Comparison of ENCODE assay signal across 16 cellular contexts in genomic region chr2:128689971-128690370, GRCh38.
"Had no signal": no experiment of that assay in that cellular context is flagged by ENCODE, and none has a peak within 500 bp of the region (broad histone marks: within the 10 kb centered on the region; RNA-seq: fewer than 3 reads in every experiment).

No MANE protein-coding gene starts in this region.

- DNase-seq: activated B cell treated with CpG ODN at 0.5 μM for 24 hours; activated CD4-positive, alpha-beta T cell treated with anti-CD3 and anti-CD28 coated beads, Interleukin-2, amount 10 ng/mL, durations not matched to agents 7 days and 5 days; activated effector memory CD4-positive, alpha-beta T cell treated with anti-CD3 and anti-CD28 coated beads, Interleukin-2, amount 50 U/mL, for 16 hours; activated naive CD8-positive, alpha-beta T cell treated with anti-CD3 and anti-CD28 coated beads for 36 hours; activated T-cell treated with anti-CD3 and anti-CD28 coated beads, Interleukin-2, amount 50 U/mL, for 24 hours; aorta; immature natural killer cell; left cardiac atrium; mucosa of descending colon; natural killer cell; psoas muscle; stimulated activated CD4-positive, alpha-beta T cell treated with anti-CD3 and anti-CD28 coated beads, Interleukin-12 subunit alpha, Interleukin-12 subunit beta, amount 100 ng/mL, for 4 hours; stimulated activated CD8-positive, alpha-beta memory T cell treated with anti-CD3 and anti-CD28 coated beads, Interleukin-4, amount 100 ng/mL, for 48 hours had no signal

- ATAC-seq: esophagus mucosa, left cardiac atrium, mucosa of descending colon, psoas muscle had no signal

- H3K36me3 ChIP-seq: tibial artery, vagina had no signal

- H3K9me3 ChIP-seq: mucosa of descending colon, psoas muscle, tibial artery, vagina had no signal

- H3K4me1 ChIP-seq: psoas muscle, vagina had no signal

- H3K4me3 Mint-ChIP-seq: activated B cell treated with CpG ODN at 0.5 μM for 24 hours; activated CD4-positive, alpha-beta T cell treated with anti-CD3 and anti-CD28 coated beads, Interleukin-2, amount 10 ng/mL, durations not matched to agents 7 days and 5 days; activated naive CD8-positive, alpha-beta T cell treated with anti-CD3 and anti-CD28 coated beads for 36 hours; activated T-cell treated with anti-CD3 and anti-CD28 coated beads, Interleukin-2, amount 50 U/mL, for 24 hours; immature natural killer cell; natural killer cell had no signal

- H3K27ac Mint-ChIP-seq: activated B cell treated with CpG ODN at 0.5 μM for 24 hours; activated CD4-positive, alpha-beta T cell treated with anti-CD3 and anti-CD28 coated beads, Interleukin-2, amount 10 ng/mL, durations not matched to agents 7 days and 5 days; activated naive CD8-positive, alpha-beta T cell treated with anti-CD3 and anti-CD28 coated beads for 36 hours; activated T-cell treated with anti-CD3 and anti-CD28 coated beads, Interleukin-2, amount 50 U/mL, for 24 hours; immature natural killer cell; natural killer cell had no signal

- H3K27me3 ChIP-seq: tibial artery, vagina had no signal

- H3K36me3 Mint-ChIP-seq: activated naive CD8-positive, alpha-beta T cell treated with anti-CD3 and anti-CD28 coated beads for 36 hours; immature natural killer cell; natural killer cell had no signal

- H3K27ac ChIP-seq: psoas muscle, tibial artery, vagina had no signal

- H3K4me3 ChIP-seq: mucosa of descending colon, psoas muscle, tibial artery, vagina had no signal

- H3K9me3 Mint-ChIP-seq: activated B cell treated with CpG ODN at 0.5 μM for 24 hours; activated CD4-positive, alpha-beta T cell treated with anti-CD3 and anti-CD28 coated beads, Interleukin-2, amount 10 ng/mL, durations not matched to agents 7 days and 5 days; activated naive CD8-positive, alpha-beta T cell treated with anti-CD3 and anti-CD28 coated beads for 36 hours; activated T-cell treated with anti-CD3 and anti-CD28 coated beads, Interleukin-2, amount 50 U/mL, for 24 hours; immature natural killer cell; natural killer cell had no signal

- H3K27me3 Mint-ChIP-seq: activated B cell treated with CpG ODN at 0.5 μM for 24 hours; activated T-cell treated with anti-CD3 and anti-CD28 coated beads, Interleukin-2, amount 50 U/mL, for 24 hours had no signal
